8 cellular contexts compared by ENCODE assay signal in the genomic region with DNA sequence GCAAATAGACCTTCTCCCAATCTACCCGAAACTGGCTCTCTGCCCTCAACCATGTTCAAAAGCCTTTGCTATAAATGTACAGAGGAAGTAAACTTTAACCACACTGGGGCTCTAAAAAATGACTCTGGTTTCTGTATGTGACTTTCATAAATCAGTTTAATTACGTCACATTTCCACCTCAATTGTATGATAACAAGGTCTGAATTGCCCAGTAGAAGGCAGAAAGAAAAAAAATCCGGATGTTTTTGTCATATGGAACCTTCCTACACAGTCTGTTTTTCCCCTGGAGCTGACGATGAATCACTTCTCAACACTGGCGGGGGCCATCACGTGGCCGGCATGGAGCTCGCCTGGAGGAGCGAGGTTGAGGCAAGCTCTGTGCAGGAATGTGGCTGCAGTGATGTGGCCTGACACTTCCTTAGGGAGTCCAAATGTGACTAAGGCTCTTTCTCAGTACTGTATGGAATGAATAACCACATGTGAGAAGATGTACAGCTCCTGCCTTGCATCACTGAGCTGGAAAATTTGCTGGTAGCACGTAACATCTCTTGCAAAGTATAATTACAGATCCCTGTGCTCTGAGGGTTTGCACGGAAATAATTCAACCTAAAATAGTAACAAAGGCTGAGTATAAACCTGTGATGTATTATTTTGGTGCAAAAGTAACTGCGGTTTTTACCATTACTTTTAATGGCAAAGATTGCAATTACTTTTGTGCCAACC. TPM values are rescaled to one million over a fixed set of nuclear protein-coding genes. Genes with fewer than 3 reads are reported as not detected.
A peak's percentile ranks its signal among the peaks of the same experiment; 100 is the strongest.
DNase-seq lines count a peak whose midpoint lies in the region; ATAC-seq and TF ChIP-seq lines count a peak whose summit lies in the region.

No MANE protein-coding gene starts in this region.

- H3K4me3 ChIP-seq in Caco-2 (ENCODE audit: low read depth, low read length) (no peak overlapping the region), Karpas-422 (ENCODE audit: low read length) (peak overlapping the region; percentile 54), left lung (no peak overlapping the region)

- H3K9me2 ChIP-seq in Karpas-422 (replicated peaks; ENCODE audit: insufficient read depth, low read length), result no peaks in the 10 kb centered on the region

- H3K4me1 ChIP-seq in Caco-2 (peaks cover 30% of the 10 kb centered on the region), Karpas-422 (ENCODE audit: low read length) (peaks cover 75% of the 10 kb centered on the region), left lung (peaks cover 24 to 63% of the 10 kb centered on the region in 2 donors)

- H3K9ac ChIP-seq in Karpas-422 (ENCODE audit: low read length), result peak overlapping the region; percentile 14; the same call in 1 of the 2 replicates

- CTCF ChIA-PET in Caco-2 (lab: Charles Lee), result interaction anchor here (1.1 kb wide), 1 partner anchor 109 kb away, joined by 3 read pairs; no protein-coding TSS in a partner anchor

- H3K27me3 Mint-ChIP-seq in Caco-2 (ENCODE audit: insufficient read depth, unreplicated experiment), result no peaks in the 10 kb centered on the region

- peaks cover 47% of the 10 kb centered on the region for H3K4me1 Mint-ChIP-seq in Caco-2 (ENCODE audit: low read depth, unreplicated experiment)

- H3K27ac Mint-ChIP-seq in Caco-2 (ENCODE audit: unreplicated experiment), result peak overlapping the region; percentile 94

- H3K27ac ChIP-seq in Karpas-422 (ENCODE audit: low read length) (peak overlapping the region; percentile 88), left lung (peak overlapping the region; percentile 69 to 76)

- no TSS peak for BruUV-seq in Caco-2 (replicated peaks; lab: Mats Ljungman, UMichigan)

- no peaks in the 10 kb centered on the region for H3K36me3 Mint-ChIP-seq in Caco-2 (ENCODE audit: insufficient read depth, unreplicated experiment)

- ATAC-seq in GM21737 (IDR thresholded peaks at IDR 0.05; ENCODE audit: unreplicated experiment) (peak; percentile 47), left lung (peak; percentile 80)

- no peaks in the 10 kb centered on the region for H3K9me3 Mint-ChIP-seq in Caco-2 (ENCODE audit: unreplicated experiment)

- POLR2A ChIA-PET in Caco-2 (lab: Charles Lee), result interaction anchor here (0.5 to 0.6 kb wide), 2 partner anchors 233 to 384 kb away, joined by 3 read pairs; no protein-coding TSS in a partner anchor

- peak; percentile 39 to 71 for DNase-seq in Caco-2
- DNase-seq in Karpas-422, result peak; percentile 91
- DNase-seq in activated CD4-positive, CD25-positive, alpha-beta regulatory T cell treated with anti-CD3 and anti-CD28 coated beads, Interleukin-2, amount 50 U/mL, for 72 hours, result peak; percentile 70
- peak; percentile 92 for DNase-seq in central memory CD4-positive, alpha-beta T cell
- peak; percentile 92 to 94 for DNase-seq in left lung
- peak; percentile 80 for DNase-seq in stimulated activated CD4-positive, alpha-beta T cell treated with anti-CD3 and anti-CD28 coated beads, Interleukin-2, amount 100 ng/mL, for 4 hours (ENCODE audit: low read depth)
- DNase-seq in NCI-H146 treated with DMSO at 0.1 percent for 48 hours (lab: John Stamatoyannopoulos, UW; ENCODE audit: unreplicated experiment), result no peak

- H3K9me3 ChIP-seq in Caco-2, result no peaks in the 10 kb centered on the region
- H3K9me3 ChIP-seq in Karpas-422 (ENCODE audit: low read length), result no peaks in the 10 kb centered on the region
- H3K9me3 ChIP-seq in left lung, result no peaks in the 10 kb centered on the region

- H4K20me1 ChIP-seq in Karpas-422 (ENCODE audit: insufficient read depth, low read depth, low read length), result peaks cover 6% of the 10 kb centered on the region; the same call in 1 of the 2 replicates

- H3K4me2 ChIP-seq in Karpas-422 (ENCODE audit: low read depth, low read length, poor library complexity, severe bottlenecking), result peak overlapping the region; percentile 71

- no peaks in the 10 kb centered on the region for H3K27me3 ChIP-seq in Caco-2 (replicated peaks; ENCODE audit: control insufficient read depth, insufficient read depth, low read length)
- H3K27me3 ChIP-seq in Karpas-422 (ENCODE audit: low read length), result no peaks in the 10 kb centered on the region
- H3K27me3 ChIP-seq in left lung, result no peaks in the 10 kb centered on the region

- intact Hi-C loops in Caco-2 (cut with micrococcal nuclease; ENCODE audit: unreplicated experiment) (no loop called here), left lung (cut with DNase I) (loop anchor here in 1 of 2 donors (10.0 kb wide), 1 partner anchor 310 kb away; no protein-coding TSS in a partner anchor)

- no peak for TF ChIP-seq CTCF in Caco-2 (IDR thresholded peaks at IDR 0.05; ENCODE audit: insufficient read depth in 1 of 2, low read depth in 1 of 2, low read length in 1 of 2, severe bottlenecking in 1 of 2, unreplicated experiment in 1 of 2)
- TF ChIP-seq CTCF in left lung (IDR thresholded peaks at IDR 0.05), result no peak

- H3K36me3 ChIP-seq in Caco-2 (ENCODE audit: control insufficient read depth, insufficient read depth, low read length) (no peaks in the 10 kb centered on the region), Karpas-422 (ENCODE audit: insufficient read depth, low read length) (no peaks in the 10 kb centered on the region), left lung (no peaks in the 10 kb centered on the region)

- H2AFZ ChIP-seq in Karpas-422 (ENCODE audit: low read length), result no peak overlapping the region

- H3K79me2 ChIP-seq in Karpas-422 (ENCODE audit: low read length), result no peaks in the 10 kb centered on the region

- no peak overlapping the region for H3K4me3 Mint-ChIP-seq in Caco-2 (ENCODE audit: unreplicated experiment)

RNA-seq across cellular contexts. Expression of gene SNX9, which starts 58.5 kb away (rescaled TPM):
- 27.4 and 29.5 TPM in 2 replicates for total RNA-seq in Caco-2 (2022)
- not detected in 2 replicates for total RNA-seq in Karpas-422 (2014; rRNA removed; shearing (Covaris generic); ENCODE audit: low replicate concordance)
- total RNA-seq in left lung, result 10 to 100 TPM; 23.5 to 25.3 TPM

Comparison
In these comparisons a context has a peak if more than half of its experiments do, and no peak if none do; other contexts are left out.
1. RNA of gene SNX9, which starts 58.5 kb away (total RNA-seq): 27.4 to 29.5 TPM in Caco-2 and 23.5 to 25.3 TPM in left lung; not detected in Karpas-422; every median in the first group is over 10 times any median in the second.